In genomic region chr2:189681203-189681602, GRCh38 we compare ENCODE assay signal across 16 cellular contexts. TPM values are rescaled to one million over a fixed set of nuclear protein-coding genes. Genes with fewer than 3 reads are reported as not detected.
DNase-seq lines count a peak whose midpoint lies in the region; ATAC-seq lines count a peak whose summit lies in the region.
"Had no signal": no experiment of that assay in that cellular context is flagged by ENCODE, and none has a peak within 500 bp of the region (broad histone marks: within the 10 kb centered on the region; RNA-seq: fewer than 3 reads in every experiment).

No MANE protein-coding gene starts in this region.

- peaks cover 20% of the 10 kb centered on the region for H3K4me1 Mint-ChIP-seq in activated T-helper 17 cell treated with anti-CD3 and anti-CD28 coated beads, Interleukin-2, amount 50 U/mL, for 72 hours
- H3K4me1 Mint-ChIP-seq in stimulated activated effector memory CD8-positive, alpha-beta T cell treated with anti-CD3 and anti-CD28 coated beads, Interleukin-12 subunit alpha, Interleukin-12 subunit beta, amount 100 ng/mL, for 72 hours: peaks cover 48% of the 10 kb centered on the region

- H3K4me3 Mint-ChIP-seq in activated T-helper 17 cell treated with anti-CD3 and anti-CD28 coated beads, Interleukin-2, amount 50 U/mL, for 72 hours: peak overlapping the region; percentile 1
- H3K4me3 Mint-ChIP-seq in stimulated activated effector memory CD8-positive, alpha-beta T cell treated with anti-CD3 and anti-CD28 coated beads, Interleukin-12 subunit alpha, Interleukin-12 subunit beta, amount 100 ng/mL, for 72 hours: no peak overlapping the region
- H3K4me3 Mint-ChIP-seq: CD8-positive, alpha-beta memory T cell; H9 had no signal

- peaks cover 22% of the 10 kb centered on the region for H3K36me3 Mint-ChIP-seq in activated T-helper 17 cell treated with anti-CD3 and anti-CD28 coated beads, Interleukin-2, amount 50 U/mL, for 72 hours (ENCODE audit: low read depth)
- peaks cover 11% of the 10 kb centered on the region for H3K36me3 Mint-ChIP-seq in stimulated activated effector memory CD8-positive, alpha-beta T cell treated with anti-CD3 and anti-CD28 coated beads, Interleukin-12 subunit alpha, Interleukin-12 subunit beta, amount 100 ng/mL, for 72 hours

- H3K27ac Mint-ChIP-seq in activated T-helper 17 cell treated with anti-CD3 and anti-CD28 coated beads, Interleukin-2, amount 50 U/mL, for 72 hours: no peak overlapping the region
- H3K27ac Mint-ChIP-seq in stimulated activated effector memory CD8-positive, alpha-beta T cell treated with anti-CD3 and anti-CD28 coated beads, Interleukin-12 subunit alpha, Interleukin-12 subunit beta, amount 100 ng/mL, for 72 hours: peak overlapping the region; percentile 52
- H3K27ac Mint-ChIP-seq: H9 had no signal

- H3K9me3 Mint-ChIP-seq in activated T-helper 17 cell treated with anti-CD3 and anti-CD28 coated beads, Interleukin-2, amount 50 U/mL, for 72 hours: peaks cover 7% of the 10 kb centered on the region
- H3K9me3 Mint-ChIP-seq in stimulated activated effector memory CD8-positive, alpha-beta T cell treated with anti-CD3 and anti-CD28 coated beads, Interleukin-12 subunit alpha, Interleukin-12 subunit beta, amount 100 ng/mL, for 72 hours: no peaks in the 10 kb centered on the region

- peak; percentile 52 to 53 for ATAC-seq in activated CD4-positive, CD25-positive, alpha-beta regulatory T cell treated with anti-CD3 and anti-CD28 coated beads, Interleukin-2, amount 50 U/mL, for 24 hours
- ATAC-seq in activated T-helper 17 cell treated with anti-CD3 and anti-CD28 coated beads, Interleukin-2, amount 50 U/mL, for 72 hours (replicated peaks): peak; percentile 60
- ATAC-seq in stimulated activated effector memory CD8-positive, alpha-beta T cell treated with anti-CD3 and anti-CD28 coated beads, Interleukin-12 subunit alpha, Interleukin-12 subunit beta, amount 100 ng/mL, for 72 hours: peak; percentile 51
- ATAC-seq in HG02642 (IDR thresholded peaks at IDR 0.05; ENCODE audit: poor library complexity, unreplicated experiment): no peak
- ATAC-seq in HG02610 (IDR thresholded peaks at IDR 0.05; ENCODE audit: unreplicated experiment): no peak
- ATAC-seq: GM12878 had no signal

- no peak for DNase-seq in activated CD4-positive, CD25-positive, alpha-beta regulatory T cell (lab: John Stamatoyannopoulos, UW)
- DNase-seq in stimulated activated CD4-positive, alpha-beta T cell treated with anti-CD3 and anti-CD28 coated beads, Interleukin-15, amount 100 ng/mL, for 24 hours: peak; percentile 9
- DNase-seq in stimulated activated CD4-positive, alpha-beta T cell treated with anti-CD3 and anti-CD28 coated beads, Interleukin-4, amount 100 ng/mL, for 24 hours: no peak
- no peak for DNase-seq in stimulated activated effector memory CD8-positive, alpha-beta T cell treated with anti-CD3 and anti-CD28 coated beads, Interleukin-12 subunit alpha, Interleukin-12 subunit beta, amount 100 ng/mL, for 72 hours (ENCODE audit: low spot score in 2 of 2)
- DNase-seq: CD8-positive, alpha-beta memory T cell; COR-L47; DMS 273 treated with DMSO at 0.1 percent for 48 hours; DMS53; DND-41; EL; H9 had no signal

- H3K27me3 Mint-ChIP-seq in activated T-helper 17 cell treated with anti-CD3 and anti-CD28 coated beads, Interleukin-2, amount 50 U/mL, for 72 hours: no peaks in the 10 kb centered on the region
- H3K27me3 Mint-ChIP-seq: CD8-positive, alpha-beta memory T cell had no signal

RNA-seq across cellular contexts. Expression of gene ANKAR, which starts 6.7 kb away (rescaled TPM):
- 1 to 10 TPM; 4.2 to 4.4 TPM for total RNA-seq in activated T-helper 17 cell treated with anti-CD3 and anti-CD28 coated beads, Interleukin-2, amount 50 U/mL, for 72 hours

RNA-seq across cellular contexts. Expression of gene ASNSD1, which starts 19.9 kb away (rescaled TPM):
- total RNA-seq in activated T-helper 17 cell treated with anti-CD3 and anti-CD28 coated beads, Interleukin-2, amount 50 U/mL, for 72 hours: 10 to 100 TPM; 48.4 to 76.7 TPM

Comparison
In these comparisons a context has a peak if more than half of its experiments do, and no peak if none do; other contexts are left out.
1. ATAC-seq: peak in activated CD4-positive, CD25-positive, alpha-beta regulatory T cell treated with anti-CD3 and anti-CD28 coated beads, Interleukin-2, amount 50 U/mL, for 24 hours (2 of 2), activated T-helper 17 cell treated with anti-CD3 and anti-CD28 coated beads, Interleukin-2, amount 50 U/mL, for 72 hours (single experiment) and stimulated activated effector memory CD8-positive, alpha-beta T cell treated with anti-CD3 and anti-CD28 coated beads, Interleukin-12 subunit alpha, Interleukin-12 subunit beta, amount 100 ng/mL, for 72 hours (single experiment); none in HG02642 (single experiment) and HG02610 (single experiment).